Comparison of ENCODE assay signal across 17 cellular contexts in genomic region chr13:32378012-32378411, GRCh38.
"Had no signal": no experiment of that assay in that cellular context is flagged by ENCODE, and none has a peak within 500 bp of the region (broad histone marks: within the 10 kb centered on the region; RNA-seq: fewer than 3 reads in every experiment).

No MANE protein-coding gene starts in this region.

- ATAC-seq: activated CD8-positive, alpha-beta T cell treated with anti-CD3 and anti-CD28 coated beads for 36 hours; activated T-cell treated with anti-CD3 and anti-CD28 coated beads, Interleukin-2, amount 50 U/mL, for 4 hours; stimulated activated effector memory CD8-positive, alpha-beta T cell treated with anti-CD3 and anti-CD28 coated beads, Interleukin-12 subunit alpha, Interleukin-12 subunit beta, amount 100 ng/mL, for 72 hours; upper lobe of right lung; WTC11 had no signal

- H3K9me3 ChIP-seq: adrenal gland, colonic mucosa, ovary, thoracic aorta, upper lobe of right lung had no signal

- H3K4me3 ChIP-seq: adrenal gland, cardiac muscle cell, colonic mucosa, lung, ovary, thoracic aorta, upper lobe of right lung had no signal

- FAIRE-seq: endometrium had no signal

- H3K36me3 ChIP-seq: adrenal gland, cardiac muscle cell, colonic mucosa, ovary, thoracic aorta, upper lobe of right lung had no signal

- DNase-seq: activated CD4-positive, alpha-beta T cell treated with anti-CD3 and anti-CD28 coated beads for 4 hours; activated CD8-positive, alpha-beta T cell treated with anti-CD3 and anti-CD28 coated beads for 36 hours; activated effector memory CD4-positive, alpha-beta T cell treated with Interleukin-2 at 50 U/mL for 16 hours; activated naive CD4-positive, alpha-beta T cell treated with anti-CD3 and anti-CD28 coated beads, Interleukin-2, amount 50 U/mL, for 16 hours; activated T-cell treated with anti-CD3 and anti-CD28 coated beads, Interleukin-2, amount 50 U/mL, for 4 hours; adrenal gland; colonic mucosa; foreskin fibroblast; immature natural killer cell; ovary; upper lobe of right lung had no signal

- H3K4me1 ChIP-seq: adrenal gland, colonic mucosa, upper lobe of right lung had no signal

- H3K27ac ChIP-seq: adrenal gland, cardiac muscle cell, colonic mucosa, ovary, thoracic aorta, upper lobe of right lung had no signal

- H3K27me3 ChIP-seq: adrenal gland, cardiac muscle cell, colonic mucosa, ovary, upper lobe of right lung had no signal
